8 cellular contexts compared by ENCODE assay signal in the genomic region with DNA sequence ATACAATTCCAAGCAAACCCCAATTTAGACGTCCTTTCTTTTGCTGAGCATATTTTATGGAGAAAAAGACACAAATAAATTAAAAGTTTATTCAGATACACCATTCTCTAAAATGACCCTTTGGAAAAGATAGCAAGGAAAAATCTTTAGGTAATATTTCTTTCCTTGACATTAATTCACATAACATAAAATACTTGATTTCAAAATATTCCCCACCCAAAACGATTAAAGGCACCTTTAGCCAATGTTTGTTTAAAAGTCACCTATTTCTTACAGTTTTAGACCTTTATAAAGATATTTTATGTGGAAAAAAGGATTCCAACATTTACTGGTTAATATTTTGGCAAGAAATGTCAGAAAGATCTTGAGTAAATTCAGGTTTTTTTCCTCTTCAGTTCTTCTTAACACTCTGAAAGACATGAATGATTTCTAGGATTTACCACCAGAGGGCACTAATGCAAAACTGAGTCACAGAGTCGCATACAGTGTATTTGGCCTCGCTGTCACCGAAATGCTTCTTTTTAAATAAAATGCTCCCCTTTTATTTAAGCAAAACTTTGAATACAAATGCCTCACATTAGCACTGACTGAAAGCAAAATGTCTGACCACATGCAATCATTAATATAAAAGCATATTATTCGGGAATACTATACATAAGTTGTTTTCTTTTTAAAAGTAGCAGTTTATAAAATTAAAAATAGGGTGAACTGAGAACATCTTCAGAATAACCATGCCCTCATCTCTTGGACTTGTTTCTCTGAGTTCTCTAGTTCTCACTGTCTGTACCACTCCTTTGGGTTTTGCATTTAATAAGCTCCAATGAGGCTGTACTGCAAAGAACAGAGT.
DNase-seq lines count a peak whose midpoint lies in the region; ATAC-seq, FAIRE-seq and TF ChIP-seq lines count a peak whose summit lies in the region.

No MANE protein-coding gene starts in this region.

- peak overlapping the region; percentile 30; the same call in 1 of the 2 replicates for H3K4me2 ChIP-seq in HCT116 (ENCODE audit: low read length)

- no peak overlapping the region for H3K27ac ChIP-seq in HCT116 (ENCODE audit: low read depth, low read length)
- no peak overlapping the region for H3K27ac ChIP-seq in suprapubic skin

- 35% methylated on average over 6 of the region's 6 CpGs for WGBS in suprapubic skin

- RAD21 ChIA-PET in HCT116 (lab: Charles Lee; ENCODE audit: low non-redundant PET in 1 of 2, low total read pairs in 2 of 2, uncharacterized antibody in 2 of 2, unreplicated experiment in 2 of 2) = no interaction called here

- H2AFZ ChIP-seq in HCT116 (ENCODE audit: low read depth, low read length, poor library complexity, severe bottlenecking) = peak overlapping the region; percentile 83

- H3K9me2 ChIP-seq in HCT116 (ENCODE audit: insufficient read depth) = no peaks in the 10 kb centered on the region

- no peaks in the 10 kb centered on the region for H3K36me3 ChIP-seq in HCT116 (ENCODE audit: control insufficient read depth in 1 of 2, insufficient read depth in 2 of 2, low read length in 2 of 2)
- H3K36me3 ChIP-seq in suprapubic skin = no peaks in the 10 kb centered on the region

- FAIRE-seq in D721Med (lab: Jason Lieb, UNC) = no peak
- peak; percentile 95 for FAIRE-seq in islet of Langerhans (lab: Jason Lieb, UNC)

- no peaks in the 10 kb centered on the region for H3K4me1 ChIP-seq in HCT116 (ENCODE audit: control insufficient read depth in 1 of 2, insufficient read depth in 2 of 2, low read length in 2 of 2)
- no peaks in the 10 kb centered on the region for H3K4me1 ChIP-seq in suprapubic skin

- H3K9me3 ChIP-seq in HCT116 (ENCODE audit: control insufficient read depth in 1 of 2, insufficient read depth in 1 of 2, low read depth in 1 of 2, low read length in 2 of 2) = no peaks in the 10 kb centered on the region
- H3K9me3 ChIP-seq in suprapubic skin = no peaks in the 10 kb centered on the region

- in situ Hi-C loops in astrocyte of the spinal cord (cut with HindIII; ENCODE audit: low sequenced_read_pairs) = no loop called here

- peak; percentile 36 for DNase-seq in D721Med (ENCODE audit: insufficient read length, low spot score)
- DNase-seq in HCT116 (ENCODE audit: low read depth, low spot score) = no peak
- DNase-seq in NCI-H69 (lab: John Stamatoyannopoulos, UW) = peak; percentile 68
- peak; percentile 73 for DNase-seq in astrocyte of the spinal cord (ENCODE audit: low read depth, low spot score)
- no peak for DNase-seq in suprapubic skin (ENCODE audit: low spot score in 2 of 2)
- DNase-seq in omental fat pad (ENCODE audit: low spot score) = no peak
- no peak for DNase-seq in NCI-H187 treated with DMSO at 0.1 percent for 48 hours (lab: John Stamatoyannopoulos, UW)

- H3K27me3 ChIP-seq in HCT116 (ENCODE audit: insufficient read depth, low read length) (no peaks in the 10 kb centered on the region), suprapubic skin (no peaks in the 10 kb centered on the region)

- no peaks in the 10 kb centered on the region for H4K20me1 ChIP-seq in HCT116 (ENCODE audit: insufficient read depth)

- ATAC-seq in HCT116 (peak; percentile 82), omental fat pad (ENCODE audit: low FRiP score) (no peak)

- POLR2A ChIA-PET in HCT116 (lab: Charles Lee) = interaction anchor here (0.7 to 1.3 kb wide), 2 partner anchors 15 to 64 kb away, joined by 3 to 4 read pairs; no protein-coding TSS in a partner anchor

- TF ChIP-seq RAD21 in HCT116 (IDR thresholded peaks at IDR 0.05; ENCODE audit: low read depth) = peak; percentile 60

- TF ChIP-seq CTCF in D721Med (IDR thresholded peaks at IDR 0.05; ENCODE audit: insufficient read depth, missing control alignments) (peak; percentile 75), HCT116 (IDR thresholded peaks at IDR 0.05 in 2 of 3, conservative IDR thresholded peaks at IDR 0.05 in 1 of 3; ENCODE audit: borderline replicate concordance in 1 of 3, insufficient read depth in 1 of 3, low read depth in 2 of 3, low read length in 2 of 3) (peak; percentile 58 to 70 (median 62); a peak in 5 of 6 replicates), astrocyte of the spinal cord (IDR thresholded peaks at IDR 0.05; ENCODE audit: low read depth, low read length) (peak; percentile 69), suprapubic skin (IDR thresholded peaks at IDR 0.05) (peak; percentile 59 to 66), omental fat pad (IDR thresholded peaks at IDR 0.05) (peak in 1 of 3 donors; percentile 4)

- BruUV-seq in HCT116 (replicated peaks; lab: Mats Ljungman, UMichigan) = no TSS peak

- H3K9ac ChIP-seq in HCT116 (ENCODE audit: low read length) = no peak overlapping the region

- intact Hi-C loops in HCT116 (cut with micrococcal nuclease) = no loop called here

- no peak for TF ChIP-seq POLR2A in HCT116 (IDR thresholded peaks at IDR 0.05; ENCODE audit: borderline replicate concordance, extremely low read depth, insufficient read depth, insufficient read length)
- no peak for TF ChIP-seq POLR2A in suprapubic skin (IDR thresholded peaks at IDR 0.05)

- no peaks in the 10 kb centered on the region for H3K79me2 ChIP-seq in HCT116 (ENCODE audit: insufficient read depth, low read length)

- TF ChIP-seq EP300 in suprapubic skin (IDR thresholded peaks at IDR 0.05) = no peak

- CTCF ChIA-PET in HCT116 (lab: Charles Lee) = interaction anchor here (1.0 to 2.8 kb wide), 5 partner anchors 11 to 286 kb away, joined by 3 to 18 read pairs (median 6); no protein-coding TSS in a partner anchor

- H3K4me3 ChIP-seq in HCT116 (replicated peaks in 1 of 2; ENCODE audit: low read depth in 1 of 2, low read length in 2 of 2) (no peak overlapping the region), astrocyte of the spinal cord (ENCODE audit: low read depth, low read length) (no peak overlapping the region), suprapubic skin (no peak overlapping the region)

TF ChIP-seq in HCT116, 20 proteins besides CTCF, POLR2A, EP300 and RAD21:
- no peak for TF ChIP-seq TCF7L2 (IDR thresholded peaks at IDR 0.05; ENCODE audit: borderline replicate concordance, extremely low read depth, insufficient read depth, insufficient read length)
- TF ChIP-seq, protein P1, sequence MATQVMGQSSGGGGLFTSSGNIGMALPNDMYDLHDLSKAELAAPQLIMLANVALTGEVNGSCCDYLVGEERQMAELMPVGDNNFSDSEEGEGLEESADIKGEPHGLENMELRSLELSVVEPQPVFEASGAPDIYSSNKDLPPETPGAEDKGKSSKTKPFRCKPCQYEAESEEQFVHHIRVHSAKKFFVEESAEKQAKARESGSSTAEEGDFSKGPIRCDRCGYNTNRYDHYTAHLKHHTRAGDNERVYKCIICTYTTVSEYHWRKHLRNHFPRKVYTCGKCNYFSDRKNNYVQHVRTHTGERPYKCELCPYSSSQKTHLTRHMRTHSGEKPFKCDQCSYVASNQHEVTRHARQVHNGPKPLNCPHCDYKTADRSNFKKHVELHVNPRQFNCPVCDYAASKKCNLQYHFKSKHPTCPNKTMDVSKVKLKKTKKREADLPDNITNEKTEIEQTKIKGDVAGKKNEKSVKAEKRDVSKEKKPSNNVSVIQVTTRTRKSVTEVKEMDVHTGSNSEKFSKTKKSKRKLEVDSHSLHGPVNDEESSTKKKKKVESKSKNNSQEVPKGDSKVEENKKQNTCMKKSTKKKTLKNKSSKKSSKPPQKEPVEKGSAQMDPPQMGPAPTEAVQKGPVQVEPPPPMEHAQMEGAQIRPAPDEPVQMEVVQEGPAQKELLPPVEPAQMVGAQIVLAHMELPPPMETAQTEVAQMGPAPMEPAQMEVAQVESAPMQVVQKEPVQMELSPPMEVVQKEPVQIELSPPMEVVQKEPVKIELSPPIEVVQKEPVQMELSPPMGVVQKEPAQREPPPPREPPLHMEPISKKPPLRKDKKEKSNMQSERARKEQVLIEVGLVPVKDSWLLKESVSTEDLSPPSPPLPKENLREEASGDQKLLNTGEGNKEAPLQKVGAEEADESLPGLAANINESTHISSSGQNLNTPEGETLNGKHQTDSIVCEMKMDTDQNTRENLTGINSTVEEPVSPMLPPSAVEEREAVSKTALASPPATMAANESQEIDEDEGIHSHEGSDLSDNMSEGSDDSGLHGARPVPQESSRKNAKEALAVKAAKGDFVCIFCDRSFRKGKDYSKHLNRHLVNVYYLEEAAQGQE (IDR thresholded peaks at IDR 0.05; ENCODE audit: low read depth) = no peak
- no peak for TF ChIP-seq JUND (IDR thresholded peaks at IDR 0.05)
- TF ChIP-seq, protein P2, sequence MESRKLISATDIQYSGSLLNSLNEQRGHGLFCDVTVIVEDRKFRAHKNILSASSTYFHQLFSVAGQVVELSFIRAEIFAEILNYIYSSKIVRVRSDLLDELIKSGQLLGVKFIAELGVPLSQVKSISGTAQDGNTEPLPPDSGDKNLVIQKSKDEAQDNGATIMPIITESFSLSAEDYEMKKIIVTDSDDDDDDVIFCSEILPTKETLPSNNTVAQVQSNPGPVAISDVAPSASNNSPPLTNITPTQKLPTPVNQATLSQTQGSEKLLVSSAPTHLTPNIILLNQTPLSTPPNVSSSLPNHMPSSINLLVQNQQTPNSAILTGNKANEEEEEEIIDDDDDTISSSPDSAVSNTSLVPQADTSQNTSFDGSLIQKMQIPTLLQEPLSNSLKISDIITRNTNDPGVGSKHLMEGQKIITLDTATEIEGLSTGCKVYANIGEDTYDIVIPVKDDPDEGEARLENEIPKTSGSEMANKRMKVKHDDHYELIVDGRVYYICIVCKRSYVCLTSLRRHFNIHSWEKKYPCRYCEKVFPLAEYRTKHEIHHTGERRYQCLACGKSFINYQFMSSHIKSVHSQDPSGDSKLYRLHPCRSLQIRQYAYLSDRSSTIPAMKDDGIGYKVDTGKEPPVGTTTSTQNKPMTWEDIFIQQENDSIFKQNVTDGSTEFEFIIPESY (IDR thresholded peaks at IDR 0.05; ENCODE audit: extremely low read depth, insufficient replicate concordance, low read length) = no peak
- peak; percentile 20; the same call in 1 of the 2 replicates for TF ChIP-seq FOSL1 (IDR thresholded peaks at IDR 0.05; ENCODE audit: low read depth)
TF ChIP-seq in HCT116: peak in this region for 1.

Comparison
In these comparisons a context has a peak if more than half of its experiments do, and no peak if none do; other contexts are left out.
1. DNase-seq: peak in D721Med (single experiment), NCI-H69 (single experiment) and astrocyte of the spinal cord (single experiment); none in HCT116 (single experiment), suprapubic skin (0 of 2), omental fat pad (single experiment) and NCI-H187 treated with DMSO at 0.1 percent for 48 hours (single experiment).